33 cellular contexts compared by ENCODE assay signal in genomic region chr17:72713701-72714100, GRCh38.
"Had no signal": no experiment of that assay in that cellular context is flagged by ENCODE, and none has a peak within 500 bp of the region (broad histone marks: within the 10 kb centered on the region; RNA-seq: fewer than 3 reads in every experiment).

No MANE protein-coding gene starts in this region.

- H3K27me3 Mint-ChIP-seq: activated B cell treated with CpG ODN at 0.5 μM for 24 hours; activated CD8-positive, alpha-beta memory T cell treated with anti-CD3 and anti-CD28 coated beads, Interleukin-2, amount 10 ng/mL, durations not matched to agents 7 days and 5 days; activated naive CD8-positive, alpha-beta T cell treated with anti-CD3 and anti-CD28 coated beads for 36 hours; central memory CD8-positive, alpha-beta T cell; dendritic cell treated with granulocyte-macrophage colony-stimulating factor and Interleukin-4, amounts not matched to agents 40 ng/mL and 50 ng/mL, for 4 days; T-cell; T-helper 17 cell had no signal

- H3K4me1 Mint-ChIP-seq: activated B cell treated with CpG ODN at 0.5 μM for 24 hours had no signal

- H3K4me3 ChIP-seq: ascending aorta, breast epithelium, cardiac muscle cell, coronary artery, dorsolateral prefrontal cortex, gastrocnemius medialis, heart left ventricle had no signal

- ATAC-seq: activated CD8-positive, alpha-beta memory T cell treated with anti-CD3 and anti-CD28 coated beads, Interleukin-2, amount 10 ng/mL, durations not matched to agents 7 days and 5 days; activated CD8-positive, alpha-beta T cell treated with anti-CD3 and anti-CD28 coated beads, Interleukin-2, amount 10 ng/mL, durations not matched to agents 7 days and 5 days; esophagus mucosa; gastrocnemius medialis; T-cell; T-helper 17 cell had no signal

- H3K4me1 ChIP-seq: ascending aorta, breast epithelium, gastrocnemius medialis had no signal

- H3K27ac ChIP-seq: ascending aorta, breast epithelium, cardiac muscle cell, coronary artery, dorsolateral prefrontal cortex, gastrocnemius medialis, heart left ventricle had no signal

- DNase-seq: activated B cell treated with CpG ODN at 0.5 μM for 24 hours; activated CD4-positive, alpha-beta T cell treated with anti-CD3 and anti-CD28 coated beads for 48 hours; activated CD4-positive, alpha-beta T cell treated with anti-CD3 and anti-CD28 coated beads, Interleukin-2, amount 50 U/mL, for 1 hour; activated CD4-positive, alpha-beta T cell treated with anti-CD3 and anti-CD28 coated beads, Interleukin-2, amount 50 U/mL, for 48 hours; activated CD8-positive, alpha-beta memory T cell treated with anti-CD3 and anti-CD28 coated beads, Interleukin-2, amount 10 ng/mL, durations not matched to agents 7 days and 5 days; activated CD8-positive, alpha-beta memory T cell treated with anti-CD3 and anti-CD28 coated beads, Interleukin-2, amount 50 U/mL, for 4 hours; activated CD8-positive, alpha-beta T cell treated with anti-CD3 and anti-CD28 coated beads, Interleukin-2, amount 10 ng/mL, durations not matched to agents 7 days and 5 days; activated effector memory CD4-positive, alpha-beta T cell treated with anti-CD3 and anti-CD28 coated beads, Interleukin-2, amount 50 U/mL, for 16 hours; activated naive CD4-positive, alpha-beta T cell treated with anti-CD3 and anti-CD28 coated beads, Interleukin-2, amount 50 U/mL, for 16 hours; activated naive CD8-positive, alpha-beta T cell treated with anti-CD3 and anti-CD28 coated beads for 36 hours; activated T-cell treated with anti-CD3 and anti-CD28 coated beads, Interleukin-2, amount 50 U/mL, for 1 hour; activated T-cell treated with anti-CD3 and anti-CD28 coated beads, Interleukin-2, amount 50 U/mL, for 48 hours; dorsolateral prefrontal cortex; effector memory CD4-positive, alpha-beta T cell; endodermal cell; foreskin fibroblast; gastrocnemius medialis; glutamatergic neuron; heart left ventricle; T-cell; T-helper 17 cell; T1000 had no signal

- H3K27me3 ChIP-seq: ascending aorta, breast epithelium, cardiac muscle cell, dorsolateral prefrontal cortex, gastrocnemius medialis, heart left ventricle had no signal

- H3K4me3 Mint-ChIP-seq: activated B cell treated with CpG ODN at 0.5 μM for 24 hours; activated CD8-positive, alpha-beta memory T cell treated with anti-CD3 and anti-CD28 coated beads, Interleukin-2, amount 10 ng/mL, durations not matched to agents 7 days and 5 days; activated CD8-positive, alpha-beta T cell treated with anti-CD3 and anti-CD28 coated beads, Interleukin-2, amount 10 ng/mL, durations not matched to agents 7 days and 5 days; activated naive CD8-positive, alpha-beta T cell treated with anti-CD3 and anti-CD28 coated beads for 36 hours; activated T-helper 1 cell treated with anti-CD3 and anti-CD28 coated beads, Interleukin-12 subunit alpha, Interleukin-12 subunit beta, Interleukin-2, Interleukin-4 antibody, amounts not matched to agents 30 ng/mL and 10 ng/mL and 1 ng/mL, durations not matched to agents 14 hours and 24 hours and 36 hours; brain; central memory CD8-positive, alpha-beta T cell; dendritic cell treated with granulocyte-macrophage colony-stimulating factor and Interleukin-4, amounts not matched to agents 40 ng/mL and 50 ng/mL, for 4 days; endodermal cell; T-cell; T-helper 17 cell; T-helper 2 cell treated with Interferon-gamma antibody and Interleukin-4, amounts not matched to agents 5 μg/mL and 100 μg/mL, for 36 hours had no signal

- H3K27ac Mint-ChIP-seq: activated B cell treated with CpG ODN at 0.5 μM for 24 hours; activated CD8-positive, alpha-beta memory T cell treated with anti-CD3 and anti-CD28 coated beads, Interleukin-2, amount 10 ng/mL, durations not matched to agents 7 days and 5 days; activated CD8-positive, alpha-beta T cell treated with anti-CD3 and anti-CD28 coated beads, Interleukin-2, amount 10 ng/mL, durations not matched to agents 7 days and 5 days; activated naive CD8-positive, alpha-beta T cell treated with anti-CD3 and anti-CD28 coated beads for 36 hours; activated T-helper 2 cell treated with anti-CD3 and anti-CD28 coated beads, Interferon-gamma antibody, Interleukin-2, Interleukin-4, amounts not matched to agents 10 μg/mL and 5 μg/mL and 100 μg/mL, durations not matched to agents 14 hours and 24 hours and 36 hours; brain; dendritic cell treated with granulocyte-macrophage colony-stimulating factor and Interleukin-4, amounts not matched to agents 40 ng/mL and 50 ng/mL, for 4 days; endodermal cell; T-cell; T-helper 17 cell; T-helper 2 cell treated with Interferon-gamma antibody and Interleukin-4, amounts not matched to agents 5 μg/mL and 100 μg/mL, for 36 hours had no signal

- H3K9me3 ChIP-seq: gastrocnemius medialis had no signal

- H3K36me3 ChIP-seq: breast epithelium, cardiac muscle cell, gastrocnemius medialis, heart left ventricle had no signal
